ENCODE assay signal across 7 cellular contexts in genomic region chr22:20741634-20742581, GRCh38. TPM values are rescaled to one million over a fixed set of nuclear protein-coding genes. Genes with fewer than 3 reads are reported as not detected.
DNase-seq lines count a peak whose midpoint lies in the region; ATAC-seq and TF ChIP-seq lines count a peak whose summit lies in the region.

No MANE protein-coding gene starts in this region.

- no peak for TF ChIP-seq POLR2A in gastroesophageal sphincter (IDR thresholded peaks at IDR 0.05)

- DNase-seq in DMS53 treated with DMSO at 0.1 percent for 48 hours (lab: John Stamatoyannopoulos, UW; ENCODE audit: unreplicated experiment) (peak; percentile 14), HuH-7 (ENCODE audit: low spot score) (peak; percentile 80), choroid plexus epithelial cell (ENCODE audit: low read depth) (peak; percentile 48), myocyte (ENCODE audit: low read depth) (peak; percentile 62)
- DNase-seq in T-helper 2 cell treated with Interferon-gamma antibody and Interleukin-4, amounts not matched to agents 5 μg/mL and 100 μg/mL, for 36 hours (ENCODE audit: low spot score) = peak; percentile 8

- no peaks in the 10 kb centered on the region for H3K27me3 Mint-ChIP-seq in T-helper 2 cell treated with Interferon-gamma antibody and Interleukin-4, amounts not matched to agents 5 μg/mL and 100 μg/mL, for 36 hours (ENCODE audit: low read depth)

- 44 to 80% methylated on average over 2 to 7 of the region's 16 CpGs for WGBS in gastroesophageal sphincter (ENCODE audit: low coverage in 1 of 2), 2 donors

- H3K4me3 ChIP-seq in choroid plexus epithelial cell (ENCODE audit: low read depth, low read length) (no peak overlapping the region), gastroesophageal sphincter (no peak overlapping the region)

- peaks cover 38% of the 10 kb centered on the region for H3K36me3 Mint-ChIP-seq in T-helper 2 cell treated with Interferon-gamma antibody and Interleukin-4, amounts not matched to agents 5 μg/mL and 100 μg/mL, for 36 hours (ENCODE audit: low read depth)

- TF ChIP-seq CTCF in choroid plexus epithelial cell (conservative IDR thresholded peaks at IDR 0.05; ENCODE audit: low read depth, low read length) = peak; percentile 80
- TF ChIP-seq CTCF in gastroesophageal sphincter (IDR thresholded peaks at IDR 0.05) = peak in 2 of 4 experiments; percentile 27 to 46

- no peak overlapping the region for H3K27ac ChIP-seq in gastroesophageal sphincter

- TF ChIP-seq EP300 in gastroesophageal sphincter (IDR thresholded peaks at IDR 0.05) = no peak

- peaks cover 0 to 85% of the 10 kb centered on the region in 2 donors for H3K36me3 ChIP-seq in gastroesophageal sphincter

- ATAC-seq in HG02981 (IDR thresholded peaks at IDR 0.05; ENCODE audit: unreplicated experiment) (no peak), gastroesophageal sphincter (no peak)

- H3K9me3 ChIP-seq in gastroesophageal sphincter = no peaks in the 10 kb centered on the region

- H3K4me3 Mint-ChIP-seq in T-helper 2 cell treated with Interferon-gamma antibody and Interleukin-4, amounts not matched to agents 5 μg/mL and 100 μg/mL, for 36 hours = no peak overlapping the region

- no peaks in the 10 kb centered on the region for H3K9me3 Mint-ChIP-seq in T-helper 2 cell treated with Interferon-gamma antibody and Interleukin-4, amounts not matched to agents 5 μg/mL and 100 μg/mL, for 36 hours

- no peak overlapping the region for H3K27ac Mint-ChIP-seq in T-helper 2 cell treated with Interferon-gamma antibody and Interleukin-4, amounts not matched to agents 5 μg/mL and 100 μg/mL, for 36 hours

- no peaks in the 10 kb centered on the region for H3K27me3 ChIP-seq in gastroesophageal sphincter

- peaks cover 3% of the 10 kb centered on the region for H3K4me1 Mint-ChIP-seq in T-helper 2 cell treated with Interferon-gamma antibody and Interleukin-4, amounts not matched to agents 5 μg/mL and 100 μg/mL, for 36 hours (ENCODE audit: low read depth)

- H3K4me1 ChIP-seq in gastroesophageal sphincter = no peaks in the 10 kb centered on the region

RNA-seq across cellular contexts. Expression of gene SERPIND1, which starts 32.0 kb away (rescaled TPM):
- total RNA-seq in myocyte (not detected in 2 replicates), gastroesophageal sphincter (under 1 TPM in 1 of 4 donors, not detected in 3; 0.15 TPM)
- 0.10 TPM for polyA plus RNA-seq in myocyte (2012)

Comparison
In these comparisons a context has a peak if more than half of its experiments do, and no peak if none do; other contexts are left out.
1. DNase-seq: peak in every context shown above with its lines; median percentile 80 in HuH-7; 62 in myocyte; 48 in choroid plexus epithelial cell; 14 in DMS53 treated with DMSO at 0.1 percent for 48 hours; 8 in T-helper 2 cell treated with Interferon-gamma antibody and Interleukin-4, amounts not matched to agents 5 μg/mL and 100 μg/mL, for 36 hours.